Comparison of ENCODE assay signal across 1 cellular context in genomic region chr20:43558412-43559146, GRCh38.
A peak's percentile ranks its signal among the peaks of the same experiment; 100 is the strongest.
TF ChIP-seq lines count a peak whose summit lies in the region.

SGK2 (plus strand) TSS chr20:43559027; CDS start chr20:43566496, 7,469 bp downstream.

TF ChIP-seq in HepG2, 621 proteins besides CTCF, POLR2A, EP300 and RAD21 (continues in another document):
- no peak for TF ChIP-seq ZNF33B (CRISPR knock-in tag; IDR thresholded peaks at IDR 0.05)
- TF ChIP-seq NFAT5 (CRISPR knock-in tag; IDR thresholded peaks at IDR 0.05), result no peak
- TF ChIP-seq ZNF12 (CRISPR knock-in tag; IDR thresholded peaks at IDR 0.05), result peak; percentile 35
- TF ChIP-seq, protein P1, sequence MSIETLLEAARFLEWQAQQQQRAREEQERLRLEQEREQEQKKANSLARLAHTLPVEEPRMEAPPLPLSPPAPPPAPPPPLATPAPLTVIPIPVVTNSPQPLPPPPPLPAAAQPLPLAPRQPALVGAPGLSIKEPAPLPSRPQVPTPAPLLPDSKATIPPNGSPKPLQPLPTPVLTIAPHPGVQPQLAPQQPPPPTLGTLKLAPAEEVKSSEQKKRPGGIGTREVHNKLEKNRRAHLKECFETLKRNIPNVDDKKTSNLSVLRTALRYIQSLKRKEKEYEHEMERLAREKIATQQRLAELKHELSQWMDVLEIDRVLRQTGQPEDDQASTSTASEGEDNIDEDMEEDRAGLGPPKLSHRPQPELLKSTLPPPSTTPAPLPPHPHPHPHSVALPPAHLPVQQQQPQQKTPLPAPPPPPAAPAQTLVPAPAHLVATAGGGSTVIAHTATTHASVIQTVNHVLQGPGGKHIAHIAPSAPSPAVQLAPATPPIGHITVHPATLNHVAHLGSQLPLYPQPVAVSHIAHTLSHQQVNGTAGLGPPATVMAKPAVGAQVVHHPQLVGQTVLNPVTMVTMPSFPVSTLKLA (IDR thresholded peaks at IDR 0.05), result no peak
- TF ChIP-seq ZFP36 (IDR thresholded peaks at IDR 0.05; ENCODE audit: borderline replicate concordance, low read depth, low read length, partially characterized antibody), result no peak
- TF ChIP-seq, protein P2, sequence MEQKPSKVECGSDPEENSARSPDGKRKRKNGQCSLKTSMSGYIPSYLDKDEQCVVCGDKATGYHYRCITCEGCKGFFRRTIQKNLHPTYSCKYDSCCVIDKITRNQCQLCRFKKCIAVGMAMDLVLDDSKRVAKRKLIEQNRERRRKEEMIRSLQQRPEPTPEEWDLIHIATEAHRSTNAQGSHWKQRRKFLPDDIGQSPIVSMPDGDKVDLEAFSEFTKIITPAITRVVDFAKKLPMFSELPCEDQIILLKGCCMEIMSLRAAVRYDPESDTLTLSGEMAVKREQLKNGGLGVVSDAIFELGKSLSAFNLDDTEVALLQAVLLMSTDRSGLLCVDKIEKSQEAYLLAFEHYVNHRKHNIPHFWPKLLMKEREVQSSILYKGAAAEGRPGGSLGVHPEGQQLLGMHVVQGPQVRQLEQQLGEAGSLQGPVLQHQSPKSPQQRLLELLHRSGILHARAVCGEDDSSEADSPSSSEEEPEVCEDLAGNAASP (CRISPR knock-in tag; IDR thresholded peaks at IDR 0.05; ENCODE audit: borderline replicate concordance), result peak; percentile 86; the same call in 1 of the 2 replicates
- no peak; the same call in 1 of the 2 replicates for TF ChIP-seq NFYB (CRISPR knock-in tag; IDR thresholded peaks at IDR 0.05)
- TF ChIP-seq CBX1 (IDR thresholded peaks at IDR 0.05; ENCODE audit: low read depth), result peak; percentile 72
- 0 out of 2 replicates have a peak, but pooled peaks have one; percentile 86 for TF ChIP-seq GZF1 (CRISPR knock-in tag; IDR thresholded peaks at IDR 0.05)
- TF ChIP-seq, protein P3, sequence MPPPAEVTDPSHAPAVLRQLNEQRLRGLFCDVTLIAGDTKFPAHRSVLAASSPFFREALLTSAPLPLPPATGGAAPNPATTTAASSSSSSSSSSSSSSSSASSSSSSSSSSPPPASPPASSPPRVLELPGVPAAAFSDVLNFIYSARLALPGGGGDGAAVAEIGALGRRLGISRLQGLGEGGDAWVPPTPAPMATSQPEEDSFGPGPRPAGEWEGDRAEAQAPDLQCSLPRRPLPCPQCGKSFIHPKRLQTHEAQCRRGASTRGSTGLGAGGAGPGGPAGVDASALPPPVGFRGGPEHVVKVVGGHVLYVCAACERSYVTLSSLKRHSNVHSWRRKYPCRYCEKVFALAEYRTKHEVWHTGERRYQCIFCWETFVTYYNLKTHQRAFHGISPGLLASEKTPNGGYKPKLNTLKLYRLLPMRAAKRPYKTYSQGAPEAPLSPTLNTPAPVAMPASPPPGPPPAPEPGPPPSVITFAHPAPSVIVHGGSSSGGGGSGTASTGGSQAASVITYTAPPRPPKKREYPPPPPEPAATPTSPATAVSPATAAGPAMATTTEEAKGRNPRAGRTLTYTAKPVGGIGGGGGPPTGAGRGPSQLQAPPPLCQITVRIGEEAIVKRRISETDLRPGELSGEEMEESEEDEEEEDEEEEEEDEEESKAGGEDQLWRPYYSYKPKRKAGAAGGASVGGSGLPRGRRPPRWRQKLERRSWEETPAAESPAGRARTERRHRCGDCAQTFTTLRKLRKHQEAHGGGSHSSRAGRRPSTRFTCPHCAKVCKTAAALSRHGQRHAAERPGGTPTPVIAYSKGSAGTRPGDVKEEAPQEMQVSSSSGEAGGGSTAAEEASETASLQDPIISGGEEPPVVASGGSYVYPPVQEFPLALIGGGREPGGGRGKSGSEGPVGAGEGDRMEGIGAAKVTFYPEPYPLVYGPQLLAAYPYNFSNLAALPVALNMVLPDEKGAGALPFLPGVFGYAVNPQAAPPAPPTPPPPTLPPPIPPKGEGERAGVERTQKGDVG (CRISPR knock-in tag; IDR thresholded peaks at IDR 0.05; ENCODE audit: borderline replicate concordance), result peak; percentile 95; the same call in 1 of the 2 replicates
- TF ChIP-seq ARHGAP35 (CRISPR knock-in tag; IDR thresholded peaks at IDR 0.05; ENCODE audit: borderline replicate concordance), result peak; percentile 92
- peak; percentile 71; the same call in 1 of the 2 replicates for TF ChIP-seq FOXP4 (CRISPR knock-in tag; IDR thresholded peaks at IDR 0.05)
- TF ChIP-seq ZNF557 (CRISPR knock-in tag; IDR thresholded peaks at IDR 0.05), result 0 out of 2 replicates have a peak, but pooled peaks have one; percentile 52
- TF ChIP-seq ETV5 (CRISPR knock-in tag; IDR thresholded peaks at IDR 0.05; ENCODE audit: borderline replicate concordance), result peak; percentile 27; the same call in 1 of the 2 replicates
- TF ChIP-seq, protein P4, sequence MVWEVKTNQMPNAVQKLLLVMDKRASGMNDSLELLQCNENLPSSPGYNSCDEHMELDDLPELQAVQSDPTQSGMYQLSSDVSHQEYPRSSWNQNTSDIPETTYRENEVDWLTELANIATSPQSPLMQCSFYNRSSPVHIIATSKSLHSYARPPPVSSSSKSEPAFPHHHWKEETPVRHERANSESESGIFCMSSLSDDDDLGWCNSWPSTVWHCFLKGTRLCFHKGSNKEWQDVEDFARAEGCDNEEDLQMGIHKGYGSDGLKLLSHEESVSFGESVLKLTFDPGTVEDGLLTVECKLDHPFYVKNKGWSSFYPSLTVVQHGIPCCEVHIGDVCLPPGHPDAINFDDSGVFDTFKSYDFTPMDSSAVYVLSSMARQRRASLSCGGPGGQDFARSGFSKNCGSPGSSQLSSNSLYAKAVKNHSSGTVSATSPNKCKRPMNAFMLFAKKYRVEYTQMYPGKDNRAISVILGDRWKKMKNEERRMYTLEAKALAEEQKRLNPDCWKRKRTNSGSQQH (CRISPR knock-in tag; IDR thresholded peaks at IDR 0.05; ENCODE audit: low read depth), result peak; percentile 63; the same call in 1 of the 2 replicates
- no peak for TF ChIP-seq CBX2 (IDR thresholded peaks at IDR 0.05; ENCODE audit: low read depth, low read length)
- TF ChIP-seq CBX2 (CRISPR knock-in tag; IDR thresholded peaks at IDR 0.05; ENCODE audit: low read depth), result no peak
- peak; percentile 87; the same call in 1 of the 2 replicates for TF ChIP-seq DMAP1 (CRISPR knock-in tag; IDR thresholded peaks at IDR 0.05)
- TF ChIP-seq ZNF766 (CRISPR knock-in tag; IDR thresholded peaks at IDR 0.05; ENCODE audit: borderline replicate concordance), result peak; percentile 89; the same call in 1 of the 2 replicates
- TF ChIP-seq NFE2 (CRISPR knock-in tag; IDR thresholded peaks at IDR 0.05), result peak; percentile 97
- peak; percentile 95 for TF ChIP-seq ZNF350 (CRISPR knock-in tag; IDR thresholded peaks at IDR 0.05; ENCODE audit: borderline replicate concordance, low read depth)
- TF ChIP-seq, protein P5, sequence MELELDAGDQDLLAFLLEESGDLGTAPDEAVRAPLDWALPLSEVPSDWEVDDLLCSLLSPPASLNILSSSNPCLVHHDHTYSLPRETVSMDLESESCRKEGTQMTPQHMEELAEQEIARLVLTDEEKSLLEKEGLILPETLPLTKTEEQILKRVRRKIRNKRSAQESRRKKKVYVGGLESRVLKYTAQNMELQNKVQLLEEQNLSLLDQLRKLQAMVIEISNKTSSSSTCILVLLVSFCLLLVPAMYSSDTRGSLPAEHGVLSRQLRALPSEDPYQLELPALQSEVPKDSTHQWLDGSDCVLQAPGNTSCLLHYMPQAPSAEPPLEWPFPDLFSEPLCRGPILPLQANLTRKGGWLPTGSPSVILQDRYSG (CRISPR knock-in tag; IDR thresholded peaks at IDR 0.05), result no peak
- TF ChIP-seq ZNF710 (CRISPR knock-in tag; IDR thresholded peaks at IDR 0.05; ENCODE audit: borderline replicate concordance), result no peak; the same call in 1 of the 2 replicates
- TF ChIP-seq, protein P6, sequence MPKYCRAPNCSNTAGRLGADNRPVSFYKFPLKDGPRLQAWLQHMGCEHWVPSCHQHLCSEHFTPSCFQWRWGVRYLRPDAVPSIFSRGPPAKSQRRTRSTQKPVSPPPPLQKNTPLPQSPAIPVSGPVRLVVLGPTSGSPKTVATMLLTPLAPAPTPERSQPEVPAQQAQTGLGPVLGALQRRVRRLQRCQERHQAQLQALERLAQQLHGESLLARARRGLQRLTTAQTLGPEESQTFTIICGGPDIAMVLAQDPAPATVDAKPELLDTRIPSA (CRISPR knock-in tag; IDR thresholded peaks at IDR 0.05; ENCODE audit: borderline replicate concordance), result no peak; the same call in 1 of the 2 replicates
- peak; percentile 78; the same call in 1 of the 2 replicates for TF ChIP-seq ZSCAN31 (CRISPR knock-in tag; IDR thresholded peaks at IDR 0.05; ENCODE audit: low read depth)
- peak; percentile 70; the same call in 1 of the 2 replicates for TF ChIP-seq SKIL (CRISPR knock-in tag; IDR thresholded peaks at IDR 0.05; ENCODE audit: borderline replicate concordance)
- TF ChIP-seq GTF3A (CRISPR knock-in tag; conservative IDR thresholded peaks at IDR 0.05), result no peak
- peak; percentile 87 for TF ChIP-seq ZNF607 (CRISPR knock-in tag; IDR thresholded peaks at IDR 0.05; ENCODE audit: borderline replicate concordance)
- TF ChIP-seq YEATS2 (CRISPR knock-in tag; IDR thresholded peaks at IDR 0.05; ENCODE audit: borderline replicate concordance), result peak; percentile 85; the same call in 1 of the 2 replicates
